14 cellular contexts compared by ENCODE assay signal in the genomic region with DNA sequence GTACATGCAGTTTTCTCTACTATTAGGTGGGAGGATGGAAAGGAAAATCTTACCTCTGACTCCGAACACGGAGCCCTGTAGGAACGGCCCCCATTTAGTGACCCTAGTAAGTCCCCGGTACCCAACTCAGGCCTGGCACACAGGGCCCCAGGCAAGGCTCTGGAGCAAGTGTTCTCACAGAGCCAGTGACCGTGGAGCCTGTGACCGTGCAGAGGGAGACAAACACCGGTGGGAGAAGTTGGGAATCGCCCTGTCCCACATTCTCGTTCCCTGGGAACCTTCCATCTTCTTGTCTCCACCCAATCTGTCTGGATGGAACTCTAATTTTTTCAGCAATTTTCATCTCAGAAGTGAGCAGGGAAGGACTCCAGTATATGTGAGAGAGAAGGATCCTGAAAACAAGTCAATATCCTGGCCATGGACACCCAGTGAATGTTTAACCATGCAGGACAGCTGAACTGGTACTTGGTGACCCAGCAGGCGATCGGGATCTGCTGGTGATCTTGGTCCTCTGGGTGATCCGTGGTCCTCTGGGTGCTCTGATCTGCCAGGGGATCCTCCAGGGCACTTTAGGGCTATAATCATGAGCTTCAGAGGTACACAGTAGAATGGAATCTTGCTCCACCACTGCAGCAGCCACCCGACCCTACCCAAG.
DNase-seq lines count a peak whose midpoint lies in the region; ATAC-seq and TF ChIP-seq lines count a peak whose summit lies in the region.
"Had no signal": no experiment of that assay in that cellular context is flagged by ENCODE, and none has a peak within 500 bp of the region (broad histone marks: within the 10 kb centered on the region; RNA-seq: fewer than 3 reads in every experiment).

No MANE protein-coding gene starts in this region.

- intact Hi-C loops in left cardiac atrium (cut with DNase I) = no loop called here

- H3K9me3 ChIP-seq in right atrium auricular region = no peaks in the 10 kb centered on the region

- H3K36me3 ChIP-seq in right atrium auricular region = no peaks in the 10 kb centered on the region
- H3K36me3 ChIP-seq: BE2C had no signal

- DNase-seq in right atrium auricular region (ENCODE audit: low spot score) (peak; percentile 9), left cardiac atrium (no peak), left lobe of liver (ENCODE audit: low spot score) (peak; percentile 60), NCI-H345 (lab: John Stamatoyannopoulos, UW) (no peak)
- DNase-seq in natural killer cell treated with Interleukin-12 subunit alpha and Interleukin-12 subunit beta and Interleukin-15 and Interleukin-18, amount 100 ng/mL, for 72 hours (ENCODE audit: low spot score) = no peak
- no peak for DNase-seq in stimulated activated CD4-positive, alpha-beta T cell treated with anti-CD3 and anti-CD28 coated beads, Interleukin-12 subunit alpha, Interleukin-12 subunit beta, amount 100 ng/mL, for 4 hours
- DNase-seq: BE2C; CD4-positive, alpha-beta memory T cell; DMS79; H7 had no signal

- H3K27ac Mint-ChIP-seq in natural killer cell treated with Interleukin-12 subunit alpha and Interleukin-12 subunit beta and Interleukin-15 and Interleukin-18, amount 100 ng/mL, for 72 hours = peak overlapping the region; percentile 58 to 95
- H3K27ac Mint-ChIP-seq: GM23338 had no signal

- peaks cover 0 to 6% of the 10 kb centered on the region in 2 donors for H3K4me1 ChIP-seq in right atrium auricular region

- H3K27me3 ChIP-seq in right atrium auricular region = no peaks in the 10 kb centered on the region
- H3K27me3 ChIP-seq: BE2C had no signal

- TF ChIP-seq CTCF in right atrium auricular region (IDR thresholded peaks at IDR 0.05) = no peak

- H3K4me1 Mint-ChIP-seq in natural killer cell treated with Interleukin-12 subunit alpha and Interleukin-12 subunit beta and Interleukin-15 and Interleukin-18, amount 100 ng/mL, for 72 hours (ENCODE audit: low read depth in 2 of 2) = peaks cover 63 to 71% of the 10 kb centered on the region in 2 donors

- no peak overlapping the region for H3K4me3 ChIP-seq in right atrium auricular region
- H3K4me3 ChIP-seq: GM12878, GM23338 had no signal

- ATAC-seq in left cardiac atrium (no peak), left lobe of liver (peak; percentile 78), HG03196 (IDR thresholded peaks at IDR 0.05; ENCODE audit: unreplicated experiment) (no peak)
- ATAC-seq in natural killer cell treated with Interleukin-12 subunit alpha and Interleukin-12 subunit beta and Interleukin-15 and Interleukin-18, amount 100 ng/mL, for 72 hours = no peak
- ATAC-seq: GM12878, GM23338 had no signal

- peaks cover 2% of the 10 kb centered on the region for H3K9me3 Mint-ChIP-seq in natural killer cell treated with Interleukin-12 subunit alpha and Interleukin-12 subunit beta and Interleukin-15 and Interleukin-18, amount 100 ng/mL, for 72 hours

- no peaks in the 10 kb centered on the region for H3K27me3 Mint-ChIP-seq in natural killer cell treated with Interleukin-12 subunit alpha and Interleukin-12 subunit beta and Interleukin-15 and Interleukin-18, amount 100 ng/mL, for 72 hours
- H3K27me3 Mint-ChIP-seq: CD4-positive, alpha-beta memory T cell had no signal

- H3K4me3 Mint-ChIP-seq in natural killer cell treated with Interleukin-12 subunit alpha and Interleukin-12 subunit beta and Interleukin-15 and Interleukin-18, amount 100 ng/mL, for 72 hours = no peak overlapping the region
- H3K4me3 Mint-ChIP-seq: CD4-positive, alpha-beta memory T cell; GM23338 had no signal

- H3K27ac ChIP-seq in right atrium auricular region = no peak overlapping the region
- H3K27ac ChIP-seq: C4-2B had no signal

- peaks cover 4% of the 10 kb centered on the region for H3K36me3 Mint-ChIP-seq in natural killer cell treated with Interleukin-12 subunit alpha and Interleukin-12 subunit beta and Interleukin-15 and Interleukin-18, amount 100 ng/mL, for 72 hours
- H3K36me3 Mint-ChIP-seq: CD4-positive, alpha-beta memory T cell had no signal

Comparison
In these comparisons a context has a peak if more than half of its experiments do, and no peak if none do; other contexts are left out.
1. DNase-seq: peak in right atrium auricular region (single experiment) and left lobe of liver (single experiment); none in left cardiac atrium (single experiment), natural killer cell treated with Interleukin-12 subunit alpha and Interleukin-12 subunit beta and Interleukin-15 and Interleukin-18, amount 100 ng/mL, for 72 hours (single experiment), NCI-H345 (single experiment) and stimulated activated CD4-positive, alpha-beta T cell treated with anti-CD3 and anti-CD28 coated beads, Interleukin-12 subunit alpha, Interleukin-12 subunit beta, amount 100 ng/mL, for 4 hours (single experiment).